9 cellular contexts compared by ENCODE assay signal in genomic region chr9:134983094-134983493, GRCh38.
DNase-seq lines count a peak whose midpoint lies in the region; ATAC-seq and TF ChIP-seq lines count a peak whose summit lies in the region.
"Had no signal": no experiment of that assay in that cellular context is flagged by ENCODE, and none has a peak within 500 bp of the region (broad histone marks: within the 10 kb centered on the region; RNA-seq: fewer than 3 reads in every experiment).

No MANE protein-coding gene starts in this region.

- TF ChIP-seq POLR2A in heart left ventricle (IDR thresholded peaks at IDR 0.05), result no peak

- intact Hi-C loops in Panc1 (cut with micrococcal nuclease; ENCODE audit: unreplicated experiment) (no loop called here), heart left ventricle (cut with DNase I) (loop anchor here (1.0 to 10.0 kb wide), 12 partner anchors 198 to 528 kb away; no protein-coding TSS in a partner anchor)

- POLR2A ChIA-PET in Panc1 (lab: Charles Lee), result no interaction called here

- H3K9me3 ChIP-seq in Panc1 (ENCODE audit: control insufficient read depth, insufficient read depth, low read depth, low read length) (no peaks in the 10 kb centered on the region), heart left ventricle (peaks cover 0 to 16% (median 9%) of the 10 kb centered on the region in 12 donors)

- H3K36me3 ChIP-seq in Panc1 (ENCODE audit: control insufficient read depth, insufficient read depth, low read length), result no peaks in the 10 kb centered on the region
- H3K36me3 ChIP-seq in heart left ventricle, result no peaks in the 10 kb centered on the region

- WGBS in heart left ventricle, 4 donors, result 24 to 34% (median 29%) methylated on average over 13 to 14 of the region's 14 CpGs

- TF ChIP-seq CTCF in Panc1 (IDR thresholded peaks at IDR 0.05), result no peak; the same call in 1 of the 2 replicates
- peak; percentile 33 to 63 (median 52) for TF ChIP-seq CTCF in heart left ventricle (IDR thresholded peaks at IDR 0.05)

- no TSS peak for BruUV-seq in Panc1 (replicated peaks; lab: Mats Ljungman, UMichigan)

- peak; percentile 24 for DNase-seq in GM19240 (ENCODE audit: insufficient read length, low spot score)
- DNase-seq in Panc1 (ENCODE audit: low read depth, low spot score), result peak; percentile 2
- peak in 3 of 5 donors; percentile 37 to 78 (median 53) for DNase-seq in heart left ventricle
- peak; percentile 49 for DNase-seq in retina
- no peak for DNase-seq in AG20443 (ENCODE audit: low spot score)
- no peak for DNase-seq in midbrain (lab: John Stamatoyannopoulos, UW)
- DNase-seq: activated naive CD4-positive, alpha-beta T cell had no signal

- ATAC-seq in Panc1, result no peak; the same call in 1 of the 2 replicates
- peak; percentile 31 to 49 (median 40) for ATAC-seq in heart left ventricle
- no peak for ATAC-seq in GM21717 (IDR thresholded peaks at IDR 0.05; ENCODE audit: unreplicated experiment)
- no peak for ATAC-seq in HG03432 (IDR thresholded peaks at IDR 0.05; ENCODE audit: unreplicated experiment)

- no peaks in the 10 kb centered on the region for H3K4me1 ChIP-seq in Panc1 (ENCODE audit: control insufficient read depth, insufficient read depth, low read length)
- H3K4me1 ChIP-seq in heart left ventricle, result no peaks in the 10 kb centered on the region

- CTCF ChIA-PET in Panc1 (lab: Charles Lee), result interaction anchor here (0.7 kb wide), 1 partner anchor 808 kb away, joined by 3 read pairs; no protein-coding TSS in a partner anchor

- H3K27me3 ChIP-seq in Panc1 (ENCODE audit: control insufficient read depth, insufficient read depth, low read length) (no peaks in the 10 kb centered on the region), heart left ventricle (peaks cover 0 to 5% (median 0%) of the 10 kb centered on the region in 9 donors)

- in situ Hi-C loops in Panc1 (cut with HindIII; ENCODE audit: low pct_unique_long_range_greater_than_20kb, low sequenced_read_pairs), result no loop called here

- H3K4me3 ChIP-seq in Panc1 (ENCODE audit: low read depth in 2 of 2, low read length in 2 of 2) (no peak overlapping the region), heart left ventricle (no peak overlapping the region)

- H3K27ac ChIP-seq in Panc1 (ENCODE audit: low read length), result no peak overlapping the region
- no peak overlapping the region for H3K27ac ChIP-seq in heart left ventricle

Comparison
In these comparisons a context has a peak if more than half of its experiments do, and no peak if none do; other contexts are left out.
1. DNase-seq: peak in GM19240 (single experiment), Panc1 (single experiment), heart left ventricle (3 of 5) and retina (single experiment); none in AG20443 (single experiment) and midbrain (single experiment).
2. ATAC-seq: peak in heart left ventricle (4 of 4); none in Panc1 (single experiment), GM21717 (single experiment) and HG03432 (single experiment).